ENCODE assay signal across 13 cellular contexts in the genomic region with DNA sequence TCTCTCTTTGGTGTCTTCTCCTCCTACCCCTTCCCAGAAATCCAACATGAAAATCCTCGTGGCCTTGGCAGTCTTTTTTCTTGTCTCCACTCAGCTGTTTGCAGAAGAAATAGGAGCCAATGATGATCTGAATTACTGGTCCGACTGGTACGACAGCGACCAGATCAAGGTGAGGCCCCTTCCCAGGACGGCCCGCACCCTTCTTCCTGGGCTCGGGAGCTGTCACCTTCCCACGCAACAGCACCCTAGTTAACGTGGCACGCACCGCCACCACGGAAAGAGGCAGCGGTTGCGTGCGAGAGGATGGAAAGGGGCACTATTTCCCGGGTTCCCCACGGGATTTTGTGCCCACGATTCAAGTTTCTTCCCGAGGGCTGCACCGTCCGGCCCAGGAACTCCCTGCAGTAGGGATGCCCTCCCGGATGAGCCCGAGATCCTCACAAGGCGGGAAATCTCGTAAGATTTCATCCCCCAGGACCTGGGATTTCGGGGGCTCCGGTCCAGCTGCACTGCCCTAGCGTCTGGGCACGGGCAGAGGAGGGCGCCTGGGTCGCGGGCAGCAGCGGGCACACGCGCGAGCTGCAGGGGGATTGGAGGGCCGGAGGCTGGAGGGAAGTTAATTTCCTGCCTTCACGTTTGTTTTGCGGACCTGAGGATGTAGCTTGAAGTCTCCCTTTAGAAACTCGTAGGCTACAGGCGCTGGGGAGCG. TPM values are rescaled to one million over a fixed set of nuclear protein-coding genes. Genes with fewer than 3 reads are reported as not detected.
A peak's percentile ranks its signal among the peaks of the same experiment; 100 is the strongest.
DNase-seq lines count a peak whose midpoint lies in the region; ATAC-seq and TF ChIP-seq lines count a peak whose summit lies in the region.
"Had no signal": no experiment of that assay in that cellular context is flagged by ENCODE, and none has a peak within 500 bp of the region (broad histone marks: within the 10 kb centered on the region; RNA-seq: fewer than 3 reads in every experiment).

No MANE protein-coding gene starts in this region.

- no peak for TF ChIP-seq POLR2A in Peyer's patch (IDR thresholded peaks at IDR 0.05)

- peak overlapping the region; percentile 15 for H3K4me3 Mint-ChIP-seq in stimulated activated naive CD8-positive, alpha-beta T cell treated with anti-CD3 and anti-CD28 coated beads, Interleukin-15, Interleukin-2, amounts not matched to agents 100 ng/mL and 50 ng/mL, for 24 hours
- H3K4me3 Mint-ChIP-seq in endodermal cell = peak overlapping the region; percentile 51
- H3K4me3 Mint-ChIP-seq in nephron progenitor cell = peak overlapping the region; percentile 85

- H3K4me3 ChIP-seq in endodermal cell (ENCODE audit: low read length) = peak overlapping the region; percentile 76
- H3K4me3 ChIP-seq in Peyer's patch = peak overlapping the region in 2 of 4 donors; percentile 22 to 35
- H3K4me3 ChIP-seq: left lung had no signal

- no peak overlapping the region for H3K9ac ChIP-seq in endodermal cell (ENCODE audit: extremely low read depth, low read length, poor library complexity, severe bottlenecking)

- H3K9me3 Mint-ChIP-seq in stimulated activated naive CD8-positive, alpha-beta T cell treated with anti-CD3 and anti-CD28 coated beads, Interleukin-15, Interleukin-2, amounts not matched to agents 100 ng/mL and 50 ng/mL, for 24 hours = peaks cover 4% of the 10 kb centered on the region
- no peaks in the 10 kb centered on the region for H3K9me3 Mint-ChIP-seq in endodermal cell
- no peaks in the 10 kb centered on the region for H3K9me3 Mint-ChIP-seq in nephron progenitor cell

- H3K27me3 ChIP-seq in endodermal cell (ENCODE audit: control insufficient read depth, insufficient read depth, low read length, poor library complexity, severe bottlenecking) (peaks cover 100% of the 10 kb centered on the region), Peyer's patch (peaks cover 0 to 16% of the 10 kb centered on the region in 2 donors)

- peaks cover 21% of the 10 kb centered on the region for H3K4me1 Mint-ChIP-seq in stimulated activated naive CD8-positive, alpha-beta T cell treated with anti-CD3 and anti-CD28 coated beads, Interleukin-15, Interleukin-2, amounts not matched to agents 100 ng/mL and 50 ng/mL, for 24 hours (ENCODE audit: low read depth)
- H3K4me1 Mint-ChIP-seq in endodermal cell = peaks cover 16% of the 10 kb centered on the region
- H3K4me1 Mint-ChIP-seq in nephron progenitor cell = peaks cover 27% of the 10 kb centered on the region

- H3K4me1 ChIP-seq in endodermal cell (ENCODE audit: control insufficient read depth, insufficient read depth, low read length) (no peaks in the 10 kb centered on the region), Peyer's patch (peaks cover 0 to 23% (median 0%) of the 10 kb centered on the region in 4 donors)

- no peak for DNase-seq in stimulated activated naive CD8-positive, alpha-beta T cell treated with anti-CD3 and anti-CD28 coated beads, Interleukin-15, Interleukin-2, amounts not matched to agents 100 U/mL and 50 U/mL, for 24 hours
- DNase-seq in endodermal cell (peak; percentile 69), nephron progenitor cell (no peak), Peyer's patch (no peak), NCI-H1105 (lab: John Stamatoyannopoulos, UW) (no peak)
- DNase-seq: activated gamma-delta T cell, NCI-H2081 treated with DMSO at 0.1 percent for 48 hours had no signal

- no peaks in the 10 kb centered on the region for H3K36me3 Mint-ChIP-seq in stimulated activated naive CD8-positive, alpha-beta T cell treated with anti-CD3 and anti-CD28 coated beads, Interleukin-15, Interleukin-2, amounts not matched to agents 100 ng/mL and 50 ng/mL, for 24 hours (ENCODE audit: low read depth)
- no peaks in the 10 kb centered on the region for H3K36me3 Mint-ChIP-seq in endodermal cell (ENCODE audit: low read depth)
- no peaks in the 10 kb centered on the region for H3K36me3 Mint-ChIP-seq in nephron progenitor cell (ENCODE audit: low read depth)

- peaks cover 68% of the 10 kb centered on the region for H3K27me3 Mint-ChIP-seq in stimulated activated naive CD8-positive, alpha-beta T cell treated with anti-CD3 and anti-CD28 coated beads, Interleukin-15, Interleukin-2, amounts not matched to agents 100 ng/mL and 50 ng/mL, for 24 hours
- H3K27me3 Mint-ChIP-seq in endodermal cell (ENCODE audit: insufficient read depth) (peaks cover 85% of the 10 kb centered on the region), nephron progenitor cell (ENCODE audit: low read depth, poor library complexity) (peaks cover 58% of the 10 kb centered on the region)

- no peak for TF ChIP-seq CTCF in endodermal cell (conservative IDR thresholded peaks at IDR 0.05)
- no peak for TF ChIP-seq CTCF in nephron progenitor cell (IDR thresholded peaks at IDR 0.05)
- no peak for TF ChIP-seq CTCF in Peyer's patch (IDR thresholded peaks at IDR 0.05)

- ATAC-seq in stimulated activated naive CD8-positive, alpha-beta T cell treated with anti-CD3 and anti-CD28 coated beads, Interleukin-15, Interleukin-2, amounts not matched to agents 100 U/mL and 50 U/mL, for 24 hours = no peak
- no peak for ATAC-seq in HG02763 (IDR thresholded peaks at IDR 0.05; ENCODE audit: unreplicated experiment)
- no peak for ATAC-seq in GM21737 (IDR thresholded peaks at IDR 0.05; ENCODE audit: unreplicated experiment)

- no peaks in the 10 kb centered on the region for H3K9me3 ChIP-seq in endodermal cell (ENCODE audit: control insufficient read depth, low read length)
- no peaks in the 10 kb centered on the region for H3K9me3 ChIP-seq in Peyer's patch
- H3K9me3 ChIP-seq: left lung had no signal

- H3K36me3 ChIP-seq in endodermal cell (ENCODE audit: control insufficient read depth, insufficient read depth, low read length) (no peaks in the 10 kb centered on the region), Peyer's patch (no peaks in the 10 kb centered on the region)
- H3K36me3 ChIP-seq: left lung had no signal

- H3K27ac ChIP-seq in endodermal cell (ENCODE audit: low read depth, low read length) (no peak overlapping the region), Peyer's patch (no peak overlapping the region)
- H3K27ac ChIP-seq: C4-2B, left lung had no signal

- WGBS in endodermal cell (ENCODE audit: insufficient coverage in 1 of 2, insufficient read length in 1 of 2), 2 experiments = 0 to 2% methylated on average over 10 to 42 of the region's 42 CpGs

- H3K27ac Mint-ChIP-seq in stimulated activated naive CD8-positive, alpha-beta T cell treated with anti-CD3 and anti-CD28 coated beads, Interleukin-15, Interleukin-2, amounts not matched to agents 100 ng/mL and 50 ng/mL, for 24 hours = no peak overlapping the region
- H3K27ac Mint-ChIP-seq in endodermal cell (no peak overlapping the region), nephron progenitor cell (no peak overlapping the region)

RNA-seq across cellular contexts. Expression of a gene that starts 0.8 kb away (rescaled TPM):
- total RNA-seq in endodermal cell (not detected), Peyer's patch (1 to 10 TPM in 2 of 4 donors, not detected in 2; 2.1 to 3.1 TPM)
- polyA plus RNA-seq in endodermal cell (2013, experiment 1 of 2) = 4.7 TPM
- 3.1 TPM for polyA plus RNA-seq in endodermal cell (2013, experiment 2 of 2)
- total RNA-seq: HT1080, left lung had no signal

Comparison
In these comparisons a context has a peak if more than half of its experiments do, and no peak if none do; other contexts are left out.
1. H3K4me3 Mint-ChIP-seq: peak in every context shown above with its lines; median percentile 85 in nephron progenitor cell; 51 in endodermal cell; 15 in stimulated activated naive CD8-positive, alpha-beta T cell treated with anti-CD3 and anti-CD28 coated beads, Interleukin-15, Interleukin-2, amounts not matched to agents 100 ng/mL and 50 ng/mL, for 24 hours.